In genomic region chr15:49439678-49440375, GRCh38 we compare ENCODE assay signal across 16 cellular contexts. TPM values are rescaled to one million over a fixed set of nuclear protein-coding genes. Genes with fewer than 3 reads are reported as not detected.
DNase-seq lines count a peak whose midpoint lies in the region; ATAC-seq, FAIRE-seq and TF ChIP-seq lines count a peak whose summit lies in the region.
"Had no signal": no experiment of that assay in that cellular context is flagged by ENCODE, and none has a peak within 500 bp of the region (broad histone marks: within the 10 kb centered on the region; RNA-seq: fewer than 3 reads in every experiment).

No MANE protein-coding gene starts in this region.

- CTCF ChIA-PET in K562 (lab: Yijun Ruan, JAX; ENCODE audit: low intra/inter-chr PET ratio), result no interaction called here

- no peak overlapping the region for H3K27ac Mint-ChIP-seq in mesothelial cell of epicardium
- H3K27ac Mint-ChIP-seq: activated B cell treated with CpG ODN at 0.5 μM for 24 hours; activated naive CD4-positive, alpha-beta T cell treated with anti-CD3 and anti-CD28 coated beads, Interleukin-2, amount 50 U/mL, for 24 hours; effector memory CD8-positive, alpha-beta T cell had no signal

- no peak for TF ChIP-seq EP300 in K562 (IDR thresholded peaks at IDR 0.05; ENCODE audit: low read length)

- H3K4me1 ChIP-seq in K562 (replicated peaks in 1 of 2; ENCODE audit: control insufficient read depth in 2 of 2, insufficient read depth in 2 of 2, low read length in 2 of 2), result peaks cover 0 to 3% of the 10 kb centered on the region in 2 experiments; a peak in 1 of 5 replicates

- H3K27me3 Mint-ChIP-seq in mesothelial cell of epicardium (ENCODE audit: low read depth), result no peaks in the 10 kb centered on the region
- H3K27me3 Mint-ChIP-seq: activated B cell treated with CpG ODN at 0.5 μM for 24 hours; activated naive CD4-positive, alpha-beta T cell treated with anti-CD3 and anti-CD28 coated beads, Interleukin-2, amount 50 U/mL, for 24 hours; effector memory CD8-positive, alpha-beta T cell had no signal

- no peaks in the 10 kb centered on the region for H3K9me1 ChIP-seq in K562 (ENCODE audit: control insufficient read depth, insufficient read depth, low read length)

- no peaks in the 10 kb centered on the region for H3K79me2 ChIP-seq in K562 (ENCODE audit: control insufficient read depth, insufficient read depth, low read length)

- in situ Hi-C loops in K562 (cut with MboI), result no loop called here

- intact Hi-C loops in K562 (cut with micrococcal nuclease) (no loop called here), sciatic nerve (cut with DNase I) (loop anchor here (10.0 kb wide), 1 partner anchor 45 kb away; no protein-coding TSS in a partner anchor)

- TF ChIP-seq RAD21 in K562 (CRISPR knock-in tag; conservative IDR thresholded peaks at IDR 0.05 in 1 of 2, IDR thresholded peaks at IDR 0.05 in 1 of 2), result no peak

- no peak overlapping the region for H3K9ac ChIP-seq in K562 (ENCODE audit: insufficient read depth in 1 of 2, low read depth in 2 of 2, low read length in 2 of 2)

- FAIRE-seq in K562 (lab: Jason Lieb, UNC), result no peak
- FAIRE-seq: islet of Langerhans had no signal

- TF ChIP-seq POLR2A in K562 (conservative IDR thresholded peaks at IDR 0.05), result no peak

- DNase-seq in HL-60 (ENCODE audit: low read depth in 1 of 2, low spot score in 1 of 2) (no peak), MV-4-11 (lab: John Stamatoyannopoulos, UW) (peak; percentile 94), K562 (ENCODE audit: extremely low read depth in 1 of 4, low spot score in 3 of 4) (no peak), sciatic nerve (ENCODE audit: low spot score) (no peak), foreskin fibroblast (no peak), mesothelial cell of epicardium (ENCODE audit: low spot score in 2 of 2, unreplicated experiment in 2 of 2) (no peak), amygdala (lab: John Stamatoyannopoulos, UW) (no peak)
- DNase-seq: activated B cell treated with CpG ODN at 0.5 μM for 24 hours; central memory CD4-positive, alpha-beta T cell; DMS79 treated with DMSO at 0.1 percent for 48 hours; effector memory CD8-positive, alpha-beta T cell; NK-92 treated with Interleukin-12 subunit alpha and Interleukin-12 subunit beta, amount 100 ng/mL, for 24 hours had no signal

- H3K4me3 Mint-ChIP-seq in mesothelial cell of epicardium, result no peak overlapping the region
- H3K4me3 Mint-ChIP-seq: activated B cell treated with CpG ODN at 0.5 μM for 24 hours; activated naive CD4-positive, alpha-beta T cell treated with anti-CD3 and anti-CD28 coated beads, Interleukin-2, amount 50 U/mL, for 24 hours; effector memory CD8-positive, alpha-beta T cell had no signal

- H3K4me1 Mint-ChIP-seq in mesothelial cell of epicardium, result peaks cover 35% of the 10 kb centered on the region

- no peaks in the 10 kb centered on the region for H3K27me3 ChIP-seq in HL-60 (ENCODE audit: insufficient read depth, poor library complexity, severe bottlenecking)
- H3K27me3 ChIP-seq in K562 (ENCODE audit: control insufficient read depth in 2 of 2, insufficient read depth in 2 of 2, low read length in 2 of 2), result no peaks in the 10 kb centered on the region
- H3K27me3 ChIP-seq: upper lobe of left lung had no signal

- no peak for TF ChIP-seq CTCF in HL-60 (IDR thresholded peaks at IDR 0.05; ENCODE audit: insufficient read depth, low read length)
- TF ChIP-seq CTCF in K562 (IDR thresholded peaks at IDR 0.05 in 2 of 3, conservative IDR thresholded peaks at IDR 0.05 in 1 of 3; ENCODE audit: insufficient read depth in 2 of 3, low read depth in 1 of 3, low read length in 3 of 3), result no peak
- TF ChIP-seq CTCF in foreskin fibroblast (IDR thresholded peaks at IDR 0.05; ENCODE audit: low read depth, low read length), result no peak
- TF ChIP-seq CTCF in mesothelial cell of epicardium (IDR thresholded peaks at IDR 0.05; ENCODE audit: unreplicated experiment), result no peak

- H2AFZ ChIP-seq in K562 (ENCODE audit: low read depth, low read length), result peak overlapping the region; percentile 78; the same call in 1 of the 2 replicates

- no peak overlapping the region for H3K4me2 ChIP-seq in K562 (ENCODE audit: insufficient read depth, low read length)

- POLR2A ChIA-PET in K562 (lab: Yijun Ruan, JAX), result no interaction called here

- BruUV-seq in K562 (replicated peaks; lab: Mats Ljungman, UMichigan), result no TSS peak

- H4K20me1 ChIP-seq in K562 (replicated peaks; ENCODE audit: control insufficient read depth, insufficient read depth, low read length), result no peaks in the 10 kb centered on the region

- H3K36me3 ChIP-seq in K562 (ENCODE audit: control insufficient read depth, insufficient read depth, low read length), result no peaks in the 10 kb centered on the region
- H3K36me3 ChIP-seq: upper lobe of left lung had no signal

- H3K4me3 ChIP-seq in HL-60 (replicated peaks; ENCODE audit: insufficient read depth, low read length) (no peak overlapping the region), K562 (no peak overlapping the region), foreskin fibroblast (ENCODE audit: low read depth in 1 of 2, low read length in 2 of 2) (no peak overlapping the region)
- H3K4me3 ChIP-seq: upper lobe of left lung had no signal

- H3K9me3 ChIP-seq in K562 (replicated peaks; ENCODE audit: control insufficient read depth, insufficient read depth, low read depth, low read length), result no peaks in the 10 kb centered on the region
- H3K9me3 ChIP-seq: upper lobe of left lung had no signal

- no peaks in the 10 kb centered on the region for H3K9me3 Mint-ChIP-seq in mesothelial cell of epicardium
- H3K9me3 Mint-ChIP-seq: activated B cell treated with CpG ODN at 0.5 μM for 24 hours; activated naive CD4-positive, alpha-beta T cell treated with anti-CD3 and anti-CD28 coated beads, Interleukin-2, amount 50 U/mL, for 24 hours; effector memory CD8-positive, alpha-beta T cell had no signal

- 4% methylated on average over 5 of the region's 5 CpGs for WGBS in K562 (ENCODE audit: insufficient coverage, low coverage, missing lambda C conversion rate)

- no peaks in the 10 kb centered on the region for H3K36me3 Mint-ChIP-seq in mesothelial cell of epicardium
- H3K36me3 Mint-ChIP-seq: activated naive CD4-positive, alpha-beta T cell treated with anti-CD3 and anti-CD28 coated beads, Interleukin-2, amount 50 U/mL, for 24 hours had no signal

- ATAC-seq in K562, result no peak
- ATAC-seq in sciatic nerve, result peak; percentile 13
- ATAC-seq: effector memory CD8-positive, alpha-beta T cell had no signal

- H3K27ac ChIP-seq in HL-60 (replicated peaks) (peak overlapping the region; percentile 81), K562 (ENCODE audit: extremely low read depth, low read depth, low read length) (no peak overlapping the region; the same call in 2 of the 3 replicates)

TF ChIP-seq in K562, 482 proteins besides CTCF, POLR2A, EP300 and RAD21:
- no peak for TF ChIP-seq HDAC2 (IDR thresholded peaks at IDR 0.05)
- TF ChIP-seq ZBTB11 (CRISPR knock-in tag; IDR thresholded peaks at IDR 0.05), result 0 out of 6 replicates have a peak, but pooled peaks of 1 of the 3 experiments have one; percentile 8

RNA-seq across cellular contexts. Expression of gene FGF7, which starts 16.8 kb away (rescaled TPM):
- not detected in 2 replicates for total RNA-seq in K562 (2011; cell fraction: chromatin; rRNA removed; ENCODE audit: low replicate concordance)
- total RNA-seq in K562 (2011; cell fraction: nucleolus; rRNA removed), result not detected in 2 replicates
- not detected in 2 replicates for total RNA-seq in K562 (2011; cell fraction: nucleoplasm; rRNA removed)
- total RNA-seq in K562 (2014; rRNA removed) (not detected in 2 replicates), K562 (2014; rRNA removed; fragmentation: Illumina TruSeq; extraction: Trizol) (not detected in 2 replicates), K562 (2015; rRNA removed; fragmentation: Illumina TruSeq; extraction: Trizol) (not detected in 2 replicates), K562 (2021) (not detected in 2 replicates), sciatic nerve (239 TPM), mesothelial cell of epicardium (5.7 to 8.7 TPM (median 7.9 TPM) in 3 replicates)
- polyA plus RNA-seq in K562 (2011; rRNA removed) (not detected in 2 replicates), K562 (2014; fragmentation: Illumina TruSeq; extraction: Trizol) (not detected in 2 replicates), K562 (2014; fragmentation: Nextera tagmentation; extraction: Ambion mirVana) (not detected), K562 (2014; rRNA removed) (not detected in 2 replicates)
- not detected in 2 replicates for polyA plus RNA-seq in K562 (2011; cell fraction: cytosol; rRNA removed)
- polyA plus RNA-seq in K562 (2011; cell fraction: nucleus; rRNA removed), result not detected in 2 replicates
- 0.01 TPM in 1 of 2 replicates, not detected in the other for polyA plus RNA-seq in K562 (2012)
- polyA minus RNA-seq in K562 (2011; rRNA and poly(A)+ RNA removed), result not detected in 2 replicates
- not detected in 2 replicates for polyA minus RNA-seq in K562 (2011; cell fraction: cytosol; rRNA and poly(A)+ RNA removed)
- polyA minus RNA-seq in K562 (2011; cell fraction: nucleus; rRNA and poly(A)+ RNA removed), result not detected in 2 replicates
- total RNA-seq: pulmonary artery endothelial cell had no signal

Comparison
In these comparisons a context has a peak if more than half of its experiments do, and no peak if none do; other contexts are left out.
1. RNA of gene FGF7, which starts 16.8 kb away (total RNA-seq): 239 TPM in sciatic nerve (single experiment); 5.7 to 8.7 TPM in mesothelial cell of epicardium and not detected in K562; every median in the first group is over 10 times any median in the second.